8 cellular contexts compared by ENCODE assay signal in genomic region chr2:177393381-177393780, GRCh38. TPM values are rescaled to one million over a fixed set of nuclear protein-coding genes. Genes with fewer than 3 reads are reported as not detected.
DNase-seq lines count a peak whose midpoint lies in the region; ATAC-seq and TF ChIP-seq lines count a peak whose summit lies in the region.

No MANE protein-coding gene starts in this region.

- peak overlapping the region; percentile 86 for H3K4me3 Mint-ChIP-seq in CD8-positive, alpha-beta T cell

- peak overlapping the region; percentile 55 for H3K27ac ChIP-seq in CD8-positive, alpha-beta T cell (ENCODE audit: low read depth, low read length)
- H3K27ac ChIP-seq in KOPT-K1 (ENCODE audit: low read depth, low read length, poor library complexity, severe bottlenecking) = peak overlapping the region; percentile 67
- peak overlapping the region; percentile 87 for H3K27ac ChIP-seq in liver (ENCODE audit: low read depth in 1 of 2, low read length in 2 of 2)
- peak overlapping the region; percentile 70 to 78 for H3K27ac ChIP-seq in tibial artery

- H3K4me1 Mint-ChIP-seq in CD8-positive, alpha-beta T cell (ENCODE audit: low read depth) = peaks cover 62% of the 10 kb centered on the region

- POLR2A ChIA-PET in CD8-positive, alpha-beta T cell (lab: Charles Lee) = interaction anchor here (0.7 to 3.6 kb wide), 4 partner anchors 9 to 129 kb away, joined by 3 to 30 read pairs (median 4); partner anchors contain the start of gene NFE2L2

- H3K36me3 Mint-ChIP-seq in CD8-positive, alpha-beta T cell = peaks cover 14% of the 10 kb centered on the region

- no peak for TF ChIP-seq CTCF in CD8-positive, alpha-beta T cell (IDR thresholded peaks at IDR 0.05)
- TF ChIP-seq CTCF in astrocyte of the cerebellum (IDR thresholded peaks at IDR 0.05; ENCODE audit: low read depth, low read length, missing control alignments) = no peak
- no peak for TF ChIP-seq CTCF in liver (IDR thresholded peaks at IDR 0.05; ENCODE audit: low read depth, low read length, missing input control)
- no peak for TF ChIP-seq CTCF in tibial artery (IDR thresholded peaks at IDR 0.05)

- DNase-seq in CD8-positive, alpha-beta T cell = peak in 1 of 7 experiments; percentile 9
- DNase-seq in astrocyte of the cerebellum (ENCODE audit: low read depth) (no peak), tibial artery (no peak), NCI-H187 (lab: John Stamatoyannopoulos, UW) (no peak), OCI-M2 (lab: John Stamatoyannopoulos, UW; ENCODE audit: unreplicated experiment) (no peak), NCI-H187 treated with DMSO at 0.1 percent for 48 hours (lab: John Stamatoyannopoulos, UW) (no peak)

- 4% methylated on average over 6 of the region's 6 CpGs for WGBS in liver

- peak overlapping the region; percentile 79 to 89 for H3K9ac ChIP-seq in liver (ENCODE audit: low read depth in 1 of 2, low read length in 2 of 2)

- no peaks in the 10 kb centered on the region for H3K9me3 Mint-ChIP-seq in CD8-positive, alpha-beta T cell

- ATAC-seq in CD8-positive, alpha-beta T cell = peak; percentile 36

- no peaks in the 10 kb centered on the region for H3K27me3 ChIP-seq in CD8-positive, alpha-beta T cell (ENCODE audit: insufficient read depth, low read length)
- H3K27me3 ChIP-seq in liver (ENCODE audit: control insufficient read depth in 4 of 4, insufficient read depth in 4 of 4, low read length in 3 of 4) = no peaks in the 10 kb centered on the region
- H3K27me3 ChIP-seq in tibial artery = no peaks in the 10 kb centered on the region

- CTCF ChIA-PET in CD8-positive, alpha-beta T cell (lab: Charles Lee) = interaction anchor here (0.7 to 2.8 kb wide), 7 partner anchors 8 to 573 kb away, joined by 3 to 16 read pairs (median 6); partner anchors contain the start of gene NFE2L2

- H3K27ac Mint-ChIP-seq in CD8-positive, alpha-beta T cell = peak overlapping the region; percentile 93

- no peak for TF ChIP-seq RAD21 in liver (IDR thresholded peaks at IDR 0.05)

- no peaks in the 10 kb centered on the region for H3K9me3 ChIP-seq in CD8-positive, alpha-beta T cell (ENCODE audit: low read length)
- H3K9me3 ChIP-seq in KOPT-K1 (ENCODE audit: insufficient read depth, low read length, poor library complexity, severe bottlenecking) (no peaks in the 10 kb centered on the region), liver (ENCODE audit: control insufficient read depth in 4 of 4, low read length in 3 of 4) (no peaks in the 10 kb centered on the region), tibial artery (no peaks in the 10 kb centered on the region)

- H3K4me3 ChIP-seq in CD8-positive, alpha-beta T cell (ENCODE audit: low read depth, low read length) = peak overlapping the region; percentile 86
- H3K4me3 ChIP-seq in astrocyte of the cerebellum (ENCODE audit: low read depth, low read length) (peak overlapping the region; percentile 67), liver (ENCODE audit: low read depth in 1 of 3, low read length in 3 of 3) (peak overlapping the region; percentile 90 to 97 (median 92)), tibial artery (peak overlapping the region; percentile 72 to 85)

- no peaks in the 10 kb centered on the region for H3K27me3 Mint-ChIP-seq in CD8-positive, alpha-beta T cell (ENCODE audit: low read depth)

- in situ Hi-C loops in astrocyte of the cerebellum (cut with HindIII; ENCODE audit: low sequenced_read_pairs) = no loop called here

- intact Hi-C loops in CD8-positive, alpha-beta T cell (cut with DNase I, micrococcal nuclease) = loop anchor here in 1 of 2 experiments (2.0 kb wide), 2 partner anchors 159 to 181 kb away; partner anchors contain the start of gene HNRNPA3
- intact Hi-C loops in tibial artery (cut with DNase I; ENCODE audit: low total_unique reads) = no loop called here

- H3K36me3 ChIP-seq in CD8-positive, alpha-beta T cell (ENCODE audit: insufficient read depth, low read length) = no peaks in the 10 kb centered on the region
- H3K36me3 ChIP-seq in KOPT-K1 (ENCODE audit: insufficient read depth, low read length) (0 out of 2 replicates have a peak, but pooled peaks cover 9% of the 10 kb centered on the region), liver (ENCODE audit: control insufficient read depth in 4 of 4, insufficient read depth in 3 of 4, low read depth in 1 of 4, low read length in 3 of 4) (no peaks in the 10 kb centered on the region), tibial artery (no peaks in the 10 kb centered on the region)

- H3K4me1 ChIP-seq in CD8-positive, alpha-beta T cell (ENCODE audit: insufficient read depth, low read length) = peaks cover 35% of the 10 kb centered on the region
- H3K4me1 ChIP-seq in liver (ENCODE audit: control insufficient read depth in 4 of 4, insufficient read depth in 4 of 4, low read length in 3 of 4) (peaks cover 10 to 58% (median 41%) of the 10 kb centered on the region in 4 donors), tibial artery (peaks cover 0 to 25% (median 15%) of the 10 kb centered on the region in 4 donors)

TF ChIP-seq in liver, 16 proteins besides CTCF, POLR2A, EP300 and RAD21:
- TF ChIP-seq EGR1 (IDR thresholded peaks at IDR 0.05; ENCODE audit: low read depth in 2 of 2) (no peak), GABPA (IDR thresholded peaks at IDR 0.05 in 1 of 2, conservative IDR thresholded peaks at IDR 0.05 in 1 of 2) (no peak), JUND (IDR thresholded peaks at IDR 0.05) (no peak), HNF4G (IDR thresholded peaks at IDR 0.05) (no peak), REST (IDR thresholded peaks at IDR 0.05) (no peak), FOXA1 (IDR thresholded peaks at IDR 0.05) (no peak), RXRA (IDR thresholded peaks at IDR 0.05) (no peak), SP1 (IDR thresholded peaks at IDR 0.05) (no peak), NR2F2 (IDR thresholded peaks at IDR 0.05) (no peak), FOXA2 (IDR thresholded peaks at IDR 0.05) (no peak), HNF4A (conservative IDR thresholded peaks at IDR 0.05) (no peak), TAF1 (conservative IDR thresholded peaks at IDR 0.05) (no peak)

RNA-seq across cellular contexts. Expression of gene AGPS, which starts 0.8 kb away (rescaled TPM):
- 10 to 100 TPM; 19.2 to 23.8 TPM for total RNA-seq in CD8-positive, alpha-beta T cell
- total RNA-seq in liver = 10 to 100 TPM; 29.0 to 46.9 TPM
- polyA plus RNA-seq in liver = 1 to 10 TPM; 6.3 to 7.6 TPM
